Comparison of ENCODE assay signal across 11 cellular contexts in genomic region chr3:188929138-188929537, GRCh38.
DNase-seq lines count a peak whose midpoint lies in the region; ATAC-seq, FAIRE-seq and TF ChIP-seq lines count a peak whose summit lies in the region.
"Had no signal": no experiment of that assay in that cellular context is flagged by ENCODE, and none has a peak within 500 bp of the region (broad histone marks: within the 10 kb centered on the region; RNA-seq: fewer than 3 reads in every experiment).

No MANE protein-coding gene starts in this region.

- no peaks in the 10 kb centered on the region for H4K20me1 ChIP-seq in BLaER1 treated with 17β-estradiol and CSF1 and Interleukin-3, amounts not matched to agents 10 nM and 100 nM
- no peaks in the 10 kb centered on the region for H4K20me1 ChIP-seq in IMR-90 (ENCODE audit: insufficient read depth, low read length)

- WGBS in IMR-90 (ENCODE audit: extremely low coverage in 2 of 2, insufficient read length in 1 of 2), 2 experiments, result 70% methylated on average over 2 of the region's 2 CpGs; no CpG with 5 or more reads in 1 of the 2 experiments

- in situ Hi-C loops in IMR-90 (cut with MboI; ENCODE audit: low sequenced_read_pairs), result no loop called here

- no peak overlapping the region for H3K4me3 Mint-ChIP-seq in activated CD4-positive, alpha-beta memory T cell treated with anti-CD3 and anti-CD28 coated beads for 36 hours

- no TSS peak for BruUV-seq in IMR-90 (replicated peaks; lab: Mats Ljungman, UMichigan)

- peaks cover 0 to 6% (median 0%) of the 10 kb centered on the region in 11 experiments; a peak in 1 of 22 replicates for H3K9me3 ChIP-seq in BLaER1 treated with 17β-estradiol and CSF1 and Interleukin-3, amounts not matched to agents 10 nM and 100 nM (replicated peaks in 1 of 11)
- no peaks in the 10 kb centered on the region for H3K9me3 ChIP-seq in IMR-90 (ENCODE audit: control insufficient read depth, insufficient read depth, low read length)
- H3K9me3 ChIP-seq: SJSA1, vagina had no signal

- H3K79me1 ChIP-seq in IMR-90 (ENCODE audit: low read depth in 1 of 2, low read length in 2 of 2), result no peaks in the 10 kb centered on the region

- no peaks in the 10 kb centered on the region for H3K27me3 ChIP-seq in BLaER1 treated with 17β-estradiol and CSF1 and Interleukin-3, amounts not matched to agents 10 nM and 100 nM
- H3K27me3 ChIP-seq in IMR-90 (ENCODE audit: control insufficient read depth, insufficient read depth, low read length) (no peaks in the 10 kb centered on the region), bronchial epithelial cell (ENCODE audit: control insufficient read depth, insufficient read depth, low read length) (no peaks in the 10 kb centered on the region)
- H3K27me3 ChIP-seq: SJSA1, vagina had no signal

- no peak overlapping the region for H2AFZ ChIP-seq in IMR-90 (replicated peaks; ENCODE audit: low read length, poor library complexity)

- no peak overlapping the region for H2BK120ac ChIP-seq in IMR-90 (ENCODE audit: low read depth, low read length)

- no peaks in the 10 kb centered on the region for H3K4me1 Mint-ChIP-seq in activated CD4-positive, alpha-beta memory T cell treated with anti-CD3 and anti-CD28 coated beads for 36 hours (ENCODE audit: low read depth)

- no peak overlapping the region for H3K14ac ChIP-seq in IMR-90 (replicated peaks; ENCODE audit: low read depth, low read length)

- TF ChIP-seq CTCF in IMR-90 (conservative IDR thresholded peaks at IDR 0.05; ENCODE audit: low read depth, low read length), result no peak
- TF ChIP-seq CTCF in bronchial epithelial cell (IDR thresholded peaks at IDR 0.05; ENCODE audit: insufficient read depth, low read length, severe bottlenecking), result peak; percentile 51

- H3K4ac ChIP-seq in IMR-90 (ENCODE audit: low read depth, low read length), result no peak overlapping the region; the same call in 1 of the 2 replicates

- H3K4me1 ChIP-seq in BLaER1 treated with 17β-estradiol and CSF1 and Interleukin-3, amounts not matched to agents 10 nM and 100 nM, result peaks cover 14 to 87% (median 28%) of the 10 kb centered on the region in 10 experiments
- H3K4me1 ChIP-seq in IMR-90 (ENCODE audit: control insufficient read depth, insufficient read depth, low read length), result peaks cover 3% of the 10 kb centered on the region; the same call in 1 of the 2 replicates
- H3K4me1 ChIP-seq: vagina had no signal

- H2AK5ac ChIP-seq in IMR-90 (ENCODE audit: low read depth, low read length), result no peak overlapping the region

- H3K27ac Mint-ChIP-seq in activated CD4-positive, alpha-beta memory T cell treated with anti-CD3 and anti-CD28 coated beads for 36 hours, result no peak overlapping the region

- no peaks in the 10 kb centered on the region for H3K36me3 ChIP-seq in BLaER1 treated with 17β-estradiol and CSF1 and Interleukin-3, amounts not matched to agents 10 nM and 100 nM
- no peaks in the 10 kb centered on the region for H3K36me3 ChIP-seq in IMR-90 (ENCODE audit: control insufficient read depth, insufficient read depth, low read length)
- H3K36me3 ChIP-seq in bronchial epithelial cell (ENCODE audit: control insufficient read depth, insufficient read depth, low read length), result no peaks in the 10 kb centered on the region
- H3K36me3 ChIP-seq: SJSA1, vagina had no signal

- peak; percentile 56; the same call in 1 of the 2 replicates for ATAC-seq in IMR-90 (ENCODE audit: low read depth)
- peak; percentile 90 for ATAC-seq in left colon
- no peak for ATAC-seq in HG03095 (IDR thresholded peaks at IDR 0.05; ENCODE audit: unreplicated experiment)
- ATAC-seq in GM21576 (IDR thresholded peaks at IDR 0.05; ENCODE audit: unreplicated experiment), result no peak

- no peak overlapping the region for H4K8ac ChIP-seq in IMR-90 (ENCODE audit: low read depth in 2 of 2, low read length in 2 of 2)

- H2BK15ac ChIP-seq in IMR-90 (ENCODE audit: low read depth, low read length), result no peak overlapping the region

- TF ChIP-seq RAD21 in IMR-90 (IDR thresholded peaks at IDR 0.05; ENCODE audit: low read length), result peak; percentile 20; the same call in 1 of the 2 replicates

- H3K9me1 ChIP-seq in IMR-90 (ENCODE audit: insufficient read depth, low read length), result no peaks in the 10 kb centered on the region; the same call in 1 of the 2 replicates

- H3K23ac ChIP-seq in IMR-90 (ENCODE audit: low read depth, low read length), result no peak overlapping the region

- intact Hi-C loops in IMR-90 (cut with micrococcal nuclease) (no loop called here), left colon (cut with DNase I, micrococcal nuclease) (no loop called here)
- intact Hi-C loops in activated CD4-positive, alpha-beta memory T cell treated with anti-CD3 and anti-CD28 coated beads for 36 hours (cut with micrococcal nuclease), result no loop called here

- no peak for TF ChIP-seq POLR2A in IMR-90 (IDR thresholded peaks at IDR 0.05; ENCODE audit: low read depth, low read length)

- H2AK9ac ChIP-seq in IMR-90 (replicated peaks; ENCODE audit: low read depth, low read length, poor library complexity), result no peak overlapping the region

- H3K18ac ChIP-seq in IMR-90 (ENCODE audit: low read depth, low read length), result no peak overlapping the region

- no peak overlapping the region for H4K5ac ChIP-seq in IMR-90 (ENCODE audit: low read depth, low read length)

- H4K91ac ChIP-seq in IMR-90 (ENCODE audit: insufficient read depth, low read depth, low read length), result no peak overlapping the region

- DNase-seq in IMR-90 (no peak), bronchial epithelial cell (ENCODE audit: low read depth) (peak; percentile 47), left colon (no peak)
- DNase-seq in activated CD4-positive, alpha-beta memory T cell treated with anti-CD3 and anti-CD28 coated beads for 36 hours, result no peak
- no peak for DNase-seq in activated CD4-positive, alpha-beta T cell treated with anti-CD3 and anti-CD28 coated beads for 1 hour
- DNase-seq: EL had no signal

- CTCF ChIA-PET in IMR-90 (lab: Yijun Ruan, JAX), result interaction anchor here (0.5 kb wide), 1 partner anchor 792 kb away, joined by 4 read pairs; no protein-coding TSS in a partner anchor
- CTCF ChIA-PET in activated CD4-positive, alpha-beta memory T cell treated with anti-CD3 and anti-CD28 coated beads for 36 hours (lab: Charles Lee), result no interaction called here

- no peak overlapping the region; a peak in 2 of 22 replicates for H3K27ac ChIP-seq in BLaER1 treated with 17β-estradiol and CSF1 and Interleukin-3, amounts not matched to agents 10 nM and 100 nM
- H3K27ac ChIP-seq in IMR-90 (ENCODE audit: insufficient read depth, low read length), result no peak overlapping the region
- H3K27ac ChIP-seq: SJSA1, vagina had no signal

- peak overlapping the region in 7 of 11 experiments; percentile 19 to 77 (median 65); a peak in 8 of 22 replicates for H3K4me2 ChIP-seq in BLaER1 treated with 17β-estradiol and CSF1 and Interleukin-3, amounts not matched to agents 10 nM and 100 nM
- no peak overlapping the region for H3K4me2 ChIP-seq in IMR-90 (ENCODE audit: low read depth, low read length)

- FAIRE-seq in bronchial epithelial cell (lab: Jason Lieb, UNC), result no peak

- H3K9me3 Mint-ChIP-seq in activated CD4-positive, alpha-beta memory T cell treated with anti-CD3 and anti-CD28 coated beads for 36 hours, result no peaks in the 10 kb centered on the region

- no peak overlapping the region for H2BK20ac ChIP-seq in IMR-90 (ENCODE audit: low read depth, low read length)

- no peak overlapping the region for H2BK5ac ChIP-seq in IMR-90 (ENCODE audit: low read depth, low read length, poor library complexity, severe bottlenecking)

- dilution Hi-C loops in IMR-90 (cut with HindIII; ENCODE audit: low sequenced_read_pairs, unreplicated experiment), result no loop called here

- no peak overlapping the region for H3K56ac ChIP-seq in IMR-90 (ENCODE audit: extremely low read depth, insufficient read depth, low read length)

- no peak overlapping the region for H3K4me3 ChIP-seq in BLaER1 treated with 17β-estradiol and CSF1 and Interleukin-3, amounts not matched to agents 10 nM and 100 nM
- H3K4me3 ChIP-seq in IMR-90 (ENCODE audit: insufficient read depth, low read depth, low read length) (no peak overlapping the region), bronchial epithelial cell (ENCODE audit: low read depth, low read length) (no peak overlapping the region)
- H3K4me3 ChIP-seq: SJSA1, vagina had no signal

- POLR2A ChIA-PET in IMR-90 (lab: Charles Lee; ENCODE audit: unreplicated experiment), result no interaction called here
- POLR2A ChIA-PET in activated CD4-positive, alpha-beta memory T cell treated with anti-CD3 and anti-CD28 coated beads for 36 hours (lab: Charles Lee), result no interaction called here

- no peaks in the 10 kb centered on the region for H3K27me3 Mint-ChIP-seq in activated CD4-positive, alpha-beta memory T cell treated with anti-CD3 and anti-CD28 coated beads for 36 hours

- H3K9ac ChIP-seq in BLaER1 treated with 17β-estradiol and CSF1 and Interleukin-3, amounts not matched to agents 10 nM and 100 nM, result no peak overlapping the region; a peak in 1 of 22 replicates
- H3K9ac ChIP-seq in IMR-90 (ENCODE audit: low read depth, low read length), result no peak overlapping the region

- no peaks in the 10 kb centered on the region for H3K36me3 Mint-ChIP-seq in activated CD4-positive, alpha-beta memory T cell treated with anti-CD3 and anti-CD28 coated beads for 36 hours

TF ChIP-seq in IMR-90, 13 proteins besides CTCF, POLR2A, EP300 and RAD21:
- TF ChIP-seq CHD1 (IDR thresholded peaks at IDR 0.05; ENCODE audit: low read depth, low read length) (no peak), NFE2L2 (IDR thresholded peaks at IDR 0.05; ENCODE audit: low read depth, low read length) (no peak), RCOR1 (IDR thresholded peaks at IDR 0.05; ENCODE audit: insufficient replicate concordance, low read length) (no peak), FOS (IDR thresholded peaks at IDR 0.05; ENCODE audit: low read depth, low read length) (no peak), SMC3 (IDR thresholded peaks at IDR 0.05; ENCODE audit: low read depth, low read length) (no peak), MXI1 (IDR thresholded peaks at IDR 0.05; ENCODE audit: borderline replicate concordance, low read depth, low read length) (no peak)
- TF ChIP-seq, protein P1, sequence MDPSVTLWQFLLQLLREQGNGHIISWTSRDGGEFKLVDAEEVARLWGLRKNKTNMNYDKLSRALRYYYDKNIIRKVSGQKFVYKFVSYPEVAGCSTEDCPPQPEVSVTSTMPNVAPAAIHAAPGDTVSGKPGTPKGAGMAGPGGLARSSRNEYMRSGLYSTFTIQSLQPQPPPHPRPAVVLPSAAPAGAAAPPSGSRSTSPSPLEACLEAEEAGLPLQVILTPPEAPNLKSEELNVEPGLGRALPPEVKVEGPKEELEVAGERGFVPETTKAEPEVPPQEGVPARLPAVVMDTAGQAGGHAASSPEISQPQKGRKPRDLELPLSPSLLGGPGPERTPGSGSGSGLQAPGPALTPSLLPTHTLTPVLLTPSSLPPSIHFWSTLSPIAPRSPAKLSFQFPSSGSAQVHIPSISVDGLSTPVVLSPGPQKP (IDR thresholded peaks at IDR 0.05; ENCODE audit: borderline replicate concordance, low read depth, low read length), result no peak

Comparison
In these comparisons a context has a peak if more than half of its experiments do, and no peak if none do; other contexts are left out.
1. ATAC-seq: peak in IMR-90 (single experiment) and left colon (single experiment); none in HG03095 (single experiment) and GM21576 (single experiment).